Comparison of ENCODE assay signal across 7 cellular contexts in genomic region chr7:77538186-77538907, GRCh38. TPM values are rescaled to one million over a fixed set of nuclear protein-coding genes. Genes with fewer than 3 reads are reported as not detected.
DNase-seq lines count a peak whose midpoint lies in the region; ATAC-seq and TF ChIP-seq lines count a peak whose summit lies in the region.

No MANE protein-coding gene starts in this region.

- H3K4me2 ChIP-seq in KMS-11, result peak overlapping the region; percentile 54

- no peak for TF ChIP-seq CTCF in KMS-11 (conservative IDR thresholded peaks at IDR 0.05; ENCODE audit: low read depth, low read length)

- DNase-seq in EL (peak; percentile 97), RPMI7951 (ENCODE audit: low read depth) (peak; percentile 96), cerebellum (ENCODE audit: low spot score) (peak; percentile 39), inferior parietal cortex (ENCODE audit: extremely low spot score) (peak; percentile 53), skeletal muscle cell (ENCODE audit: low read depth) (peak; percentile 88)

- H3K36me3 ChIP-seq in KMS-11 (ENCODE audit: insufficient read depth), result no peaks in the 10 kb centered on the region

- no peak overlapping the region for H3K27ac ChIP-seq in KMS-11

- no peak for ATAC-seq in HG03439 (IDR thresholded peaks at IDR 0.05; ENCODE audit: unreplicated experiment)

- H4K20me1 ChIP-seq in KMS-11 (ENCODE audit: insufficient read depth), result no peaks in the 10 kb centered on the region

- peak overlapping the region; percentile 42 for H3K4me3 ChIP-seq in KMS-11 (IDR thresholded peaks at IDR 0.05; ENCODE audit: insufficient read depth, low read depth, low read length)
- peak overlapping the region; percentile 97 for H3K4me3 ChIP-seq in skeletal muscle cell (ENCODE audit: low read depth, low read length)

- H3K9ac ChIP-seq in KMS-11, result peak overlapping the region; percentile 58; the same call in 1 of the 2 replicates

- H3K27me3 ChIP-seq in KMS-11 (ENCODE audit: insufficient read depth, low read depth), result no peaks in the 10 kb centered on the region

- peaks cover 11% of the 10 kb centered on the region for H3K4me1 ChIP-seq in KMS-11 (ENCODE audit: low read depth, poor library complexity, severe bottlenecking)

- H2AFZ ChIP-seq in KMS-11 (ENCODE audit: low read depth), result peak overlapping the region; percentile 91; the same call in 1 of the 2 replicates

- peaks cover 6% of the 10 kb centered on the region; the same call in 1 of the 2 replicates for H3K79me2 ChIP-seq in KMS-11 (ENCODE audit: insufficient read depth, low read depth)

RNA-seq across cellular contexts. Expression of gene PTPN12, which starts 1.3 kb away (rescaled TPM):
- total RNA-seq in RPMI7951 (2014; rRNA removed; shearing (Covaris generic)), result 37.9 and 58.4 TPM in 2 replicates
- 102 TPM for total RNA-seq in cerebellum

Comparison
In these comparisons a context has a peak if more than half of its experiments do, and no peak if none do; other contexts are left out.
1. DNase-seq: peak in every context shown above with its lines; median percentile 97 in EL; 96 in RPMI7951; 88 in skeletal muscle cell; 53 in inferior parietal cortex; 39 in cerebellum.